In genomic region chr19:17515408-17516149, GRCh38 we compare ENCODE assay signal across 24 cellular contexts. TPM values are rescaled to one million over a fixed set of nuclear protein-coding genes. Genes with fewer than 3 reads are reported as not detected.
"Had no signal": no experiment of that assay in that cellular context is flagged by ENCODE, and none has a peak within 500 bp of the region (broad histone marks: within the 10 kb centered on the region; RNA-seq: fewer than 3 reads in every experiment).

No MANE protein-coding gene starts in this region.

- H3K9me3 ChIP-seq: colonic mucosa had no signal

- H3K4me3 Mint-ChIP-seq: activated naive CD8-positive, alpha-beta T cell; activated T-cell treated with anti-CD3 and anti-CD28 coated beads, Interleukin-2, amount 50 U/mL, for 24 hours; activated T-helper 17 cell treated with anti-CD3 and anti-CD28 coated beads, Interleukin-2, amount 50 U/mL, for 72 hours had no signal

- DNase-seq: activated CD8-positive, alpha-beta memory T cell treated with anti-CD3 and anti-CD28 coated beads, Interleukin-2, amount 50 U/mL, for 4 hours; activated T-cell treated with anti-CD3 and anti-CD28 coated beads, Interleukin-2, amount 50 U/mL, for 24 hours; colonic mucosa; hypothalamus; islet precursor cell; left cardiac atrium; psoas muscle; stimulated activated CD4-positive, alpha-beta T cell treated with anti-CD3 and anti-CD28 coated beads, Interleukin-12 subunit alpha, Interleukin-12 subunit beta, amount 100 ng/mL, for 4 hours; stomach; T-helper 9 cell; uterus had no signal

- H3K4me1 ChIP-seq: colonic mucosa, uterus had no signal

- H3K27me3 Mint-ChIP-seq: activated naive CD8-positive, alpha-beta T cell; activated T-cell treated with anti-CD3 and anti-CD28 coated beads, Interleukin-2, amount 50 U/mL, for 24 hours; activated T-helper 17 cell treated with anti-CD3 and anti-CD28 coated beads, Interleukin-2, amount 50 U/mL, for 72 hours had no signal

- H3K27ac Mint-ChIP-seq: activated T-cell treated with anti-CD3 and anti-CD28 coated beads, Interleukin-2, amount 50 U/mL, for 24 hours; activated T-helper 17 cell treated with anti-CD3 and anti-CD28 coated beads, Interleukin-2, amount 50 U/mL, for 72 hours had no signal

- H3K4me3 ChIP-seq: breast epithelium, colonic mucosa, esophagus muscularis mucosa, psoas muscle, right atrium auricular region, stomach, suprapubic skin, tibial nerve, uterus had no signal

- H3K9me3 Mint-ChIP-seq: activated T-helper 17 cell treated with anti-CD3 and anti-CD28 coated beads, Interleukin-2, amount 50 U/mL, for 72 hours had no signal

- ATAC-seq: activated T-helper 17 cell treated with anti-CD3 and anti-CD28 coated beads, Interleukin-2, amount 50 U/mL, for 72 hours; left cardiac atrium; psoas muscle had no signal

- H3K27ac ChIP-seq: breast epithelium, colonic mucosa, esophagus muscularis mucosa, psoas muscle, right atrium auricular region, stomach, suprapubic skin, tibial nerve, uterus had no signal

- H3K27me3 ChIP-seq: breast epithelium, colonic mucosa, right atrium auricular region, stomach, suprapubic skin, tibial nerve, uterus had no signal

- H3K36me3 ChIP-seq: breast epithelium, uterus had no signal

RNA-seq across cellular contexts. Expression of gene NXNL1, which starts 54.9 kb away (rescaled TPM):
- total RNA-seq: activated T-helper 17 cell treated with anti-CD3 and anti-CD28 coated beads, Interleukin-2, amount 50 U/mL, for 72 hours; colonic mucosa; esophagus muscularis mucosa; frontal cortex; liver; myocyte; osteocyte; right atrium auricular region; suprapubic skin; T-helper 1 cell treated with Interleukin-12 subunit alpha and Interleukin-12 subunit beta and Interleukin-4 antibody, amounts not matched to agents 30 ng/mL and 1 ng/mL, for 36 hours; uterus had no signal
- polyA plus RNA-seq: liver, neural cell, stomach had no signal
